8 cellular contexts compared by ENCODE assay signal in the genomic region with DNA sequence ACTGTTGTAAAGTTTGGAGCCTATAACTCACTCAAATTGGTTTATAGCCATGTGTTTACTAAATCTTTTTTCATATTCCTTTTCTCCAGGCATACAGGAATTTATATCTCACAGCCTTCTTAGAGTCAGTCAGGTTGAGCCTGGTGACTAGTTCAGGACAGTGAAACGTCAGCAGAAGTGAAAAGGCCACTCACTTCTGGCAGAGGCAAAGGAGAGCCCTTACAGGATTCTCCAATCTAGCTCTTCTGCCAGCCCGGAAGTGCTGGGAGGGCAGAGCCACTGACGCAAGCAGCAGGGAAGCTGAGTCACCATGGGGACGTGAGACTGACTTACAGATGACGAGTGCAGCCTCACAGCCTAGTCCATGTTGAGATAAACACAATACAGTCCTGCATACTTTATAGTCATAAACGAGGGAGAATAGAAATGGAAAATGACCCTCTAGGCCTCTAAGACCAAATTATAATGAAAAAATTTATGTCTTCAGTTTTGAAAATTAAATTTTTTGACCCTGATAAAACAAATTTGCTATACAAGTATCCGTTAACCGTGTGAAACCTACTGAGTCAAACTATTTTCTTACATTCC. TPM values are rescaled to one million over a fixed set of nuclear protein-coding genes. Genes with fewer than 3 reads are reported as not detected.
DNase-seq lines count a peak whose midpoint lies in the region; ATAC-seq and TF ChIP-seq lines count a peak whose summit lies in the region.

No MANE protein-coding gene starts in this region.

- H3K36me3 ChIP-seq in adrenal gland (replicated peaks in 1 of 2) (no peaks in the 10 kb centered on the region), heart left ventricle (no peaks in the 10 kb centered on the region), upper lobe of left lung (no peaks in the 10 kb centered on the region)

- intact Hi-C loops in adrenal gland (cut with DNase I) (no loop called here), heart left ventricle (cut with DNase I) (loop anchor here in 8 of 10 donors (1.0 to 10.0 kb wide), 5 partner anchors 103 to 153 kb away; a partner anchor contains a TSS), posterior vena cava (cut with DNase I) (no loop called here)

- H3K9me3 ChIP-seq in adrenal gland (replicated peaks in 1 of 3) (no peaks in the 10 kb centered on the region), heart left ventricle (no peaks in the 10 kb centered on the region), upper lobe of left lung (no peaks in the 10 kb centered on the region)

- ATAC-seq in heart left ventricle (peak; percentile 94 to 97 (median 95)), upper lobe of left lung (ENCODE audit: low FRiP score in 2 of 2) (peak; percentile 93 to 94)

- TF ChIP-seq EP300 in upper lobe of left lung (IDR thresholded peaks at IDR 0.05) = peak in 2 of 4 donors; percentile 26 to 93

- H3K4me1 ChIP-seq in adrenal gland (replicated peaks in 1 of 2) (peaks cover 31 to 50% of the 10 kb centered on the region in 2 donors), heart left ventricle (peaks cover 8 to 44% (median 34%) of the 10 kb centered on the region in 12 donors), upper lobe of left lung (peaks cover 29 to 38% (median 34%) of the 10 kb centered on the region in 4 donors)

- 13 to 26% (median 16%) methylated on average over 8 of the region's 8 CpGs for WGBS in adrenal gland, 4 donors
- 18 to 21% (median 20%) methylated on average over 8 of the region's 8 CpGs for WGBS in heart left ventricle, 4 donors
- 21 to 30% methylated on average over 7 to 8 of the region's 8 CpGs for WGBS in upper lobe of left lung, 2 donors

- POLR2A ChIA-PET in HEK293T (lab: Yijun Ruan, JAX) = interaction anchor here (0.9 to 1.7 kb wide), 4 partner anchors 11 to 22 kb away, joined by 3 to 29 read pairs (median 4); no protein-coding TSS in a partner anchor

- DNase-seq in ELR (ENCODE audit: low read depth) = peak; percentile 100
- DNase-seq in HEK293T (ENCODE audit: extremely low spot score) = peak; percentile 89
- peak; percentile 88 for DNase-seq in NCI-H128 (lab: John Stamatoyannopoulos, UW; ENCODE audit: unreplicated experiment)
- peak; percentile 96 for DNase-seq in SW480 (ENCODE audit: low spot score)
- DNase-seq in adrenal gland = peak; percentile 96 to 99 (median 99)
- DNase-seq in heart left ventricle = peak; percentile 94 to 98 (median 95)
- DNase-seq in posterior vena cava (ENCODE audit: low spot score) = peak; percentile 98
- peak in 1 of 2 donors; percentile 98 for DNase-seq in upper lobe of left lung

- TF ChIP-seq CTCF in adrenal gland (IDR thresholded peaks at IDR 0.05) (no peak), heart left ventricle (IDR thresholded peaks at IDR 0.05) (no peak), upper lobe of left lung (IDR thresholded peaks at IDR 0.05) (no peak)

- CTCF ChIA-PET in HEK293T (lab: Yijun Ruan, JAX) = no interaction called here

- H3K4me3 ChIP-seq in adrenal gland (peak overlapping the region in 1 of 4 donors; percentile 70), heart left ventricle (peak overlapping the region in 2 of 12 donors; percentile 95 to 99), upper lobe of left lung (no peak overlapping the region)

- peak; percentile 16 to 74 for TF ChIP-seq POLR2A in adrenal gland (IDR thresholded peaks at IDR 0.05)
- peak in 1 of 2 donors; percentile 33 for TF ChIP-seq POLR2A in heart left ventricle (IDR thresholded peaks at IDR 0.05)
- peak in 2 of 4 donors; percentile 39 to 74 for TF ChIP-seq POLR2A in upper lobe of left lung (IDR thresholded peaks at IDR 0.05)

- H3K27ac ChIP-seq in adrenal gland (peak overlapping the region; percentile 96 to 99 (median 98)), heart left ventricle (peak overlapping the region; percentile 85 to 100 (median 98)), upper lobe of left lung (peak overlapping the region; percentile 93 to 99 (median 98))

- H3K27me3 ChIP-seq in adrenal gland (no peaks in the 10 kb centered on the region), heart left ventricle (no peaks in the 10 kb centered on the region), upper lobe of left lung (no peaks in the 10 kb centered on the region)

TF ChIP-seq in HEK293T, 16 proteins besides CTCF, POLR2A, EP300 and RAD21:
- TF ChIP-seq, protein P1, sequence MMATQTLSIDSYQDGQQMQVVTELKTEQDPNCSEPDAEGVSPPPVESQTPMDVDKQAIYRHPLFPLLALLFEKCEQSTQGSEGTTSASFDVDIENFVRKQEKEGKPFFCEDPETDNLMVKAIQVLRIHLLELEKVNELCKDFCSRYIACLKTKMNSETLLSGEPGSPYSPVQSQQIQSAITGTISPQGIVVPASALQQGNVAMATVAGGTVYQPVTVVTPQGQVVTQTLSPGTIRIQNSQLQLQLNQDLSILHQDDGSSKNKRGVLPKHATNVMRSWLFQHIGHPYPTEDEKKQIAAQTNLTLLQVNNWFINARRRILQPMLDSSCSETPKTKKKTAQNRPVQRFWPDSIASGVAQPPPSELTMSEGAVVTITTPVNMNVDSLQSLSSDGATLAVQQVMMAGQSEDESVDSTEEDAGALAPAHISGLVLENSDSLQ (IDR thresholded peaks at IDR 0.05) = peak; percentile 89
- TF ChIP-seq ELF4 (IDR thresholded peaks at IDR 0.05) (peak; percentile 77), FOXA1 (IDR thresholded peaks at IDR 0.05) (no peak)

RNA-seq across cellular contexts. Expression of a gene that starts 1.3 kb away (rescaled TPM):
- total RNA-seq in adrenal gland = not detected
- not detected for polyA plus RNA-seq in adrenal gland
- under 1 TPM in 4 of 9 donors, not detected in 5; 0.21 to 0.59 (median 0.40) TPM for total RNA-seq in heart left ventricle
- polyA plus RNA-seq in heart left ventricle = under 1 TPM; 0.11 to 0.26 TPM
- not detected for total RNA-seq in posterior vena cava
- total RNA-seq in upper lobe of left lung = under 1 TPM in 2 of 6 donors, not detected in 4; 0.09 to 0.15 TPM

RNA-seq across cellular contexts. Expression of a gene that starts 1.4 kb away (rescaled TPM):
- total RNA-seq in adrenal gland (10 to 100 TPM; 42.2 to 74.2 (median 54.4) TPM), heart left ventricle (10 to 100 TPM; 25.0 to 43.9 (median 29.0) TPM), posterior vena cava (10 to 100 TPM; 52.6 to 54.3 TPM), upper lobe of left lung (10 to 100 TPM; 30.4 to 41.7 (median 36.7) TPM)
- polyA plus RNA-seq in adrenal gland (10 to 100 TPM; 15.3 to 66.6 (median 16.7) TPM), heart left ventricle (10 to 100 TPM in 1 of 2 donors, 1 to 10 TPM in 1; 8.3 to 25.6 TPM)

RNA-seq across cellular contexts. Expression of a gene that starts 53.9 kb away (rescaled TPM):
- total RNA-seq in adrenal gland = 1 to 10 TPM in 6 of 8 donors, under 1 TPM in 1, not detected in 1; 0.28 to 6.0 (median 2.3) TPM
- 1 to 10 TPM in 2 of 3 donors, under 1 TPM in 1; 0.86 to 3.0 (median 2.4) TPM for polyA plus RNA-seq in adrenal gland
- total RNA-seq in heart left ventricle = 1 to 10 TPM in 2 of 9 donors, under 1 TPM in 2, not detected in 5; 0.17 to 5.1 (median 1.2) TPM
- polyA plus RNA-seq in heart left ventricle = under 1 TPM; 0.06 to 0.30 TPM
- under 1 TPM in 1 of 2 donors, not detected in 1; 0.57 TPM for total RNA-seq in posterior vena cava
- total RNA-seq in upper lobe of left lung = 10 to 100 TPM in 1 of 6 donors, 1 to 10 TPM in 5; 2.0 to 10.5 (median 4.2) TPM

Comparison
In these comparisons a context has a peak if more than half of its experiments do, and no peak if none do; other contexts are left out.
1. intact Hi-C loops: an anchor here in heart left ventricle (1.0 to 10.0 kb wide); none called in adrenal gland and posterior vena cava.